18 cellular contexts compared by ENCODE assay signal in genomic region chr1:105088166-105088565, GRCh38.
DNase-seq lines count a peak whose midpoint lies in the region; ATAC-seq and TF ChIP-seq lines count a peak whose summit lies in the region.
"Had no signal": no experiment of that assay in that cellular context is flagged by ENCODE, and none has a peak within 500 bp of the region (broad histone marks: within the 10 kb centered on the region; RNA-seq: fewer than 3 reads in every experiment).

No MANE protein-coding gene starts in this region.

- POLR2A ChIA-PET in PC-3 (lab: Charles Lee; ENCODE audit: unreplicated experiment): no interaction called here

- no peaks in the 10 kb centered on the region for H3K27me3 ChIP-seq in PC-3 (ENCODE audit: low read length)
- H3K27me3 ChIP-seq in RWPE2 (ENCODE audit: insufficient read depth, poor library complexity, severe bottlenecking): no peaks in the 10 kb centered on the region
- H3K27me3 ChIP-seq: BE2C, BLaER1 had no signal

- peaks cover 23% of the 10 kb centered on the region for H3K4me1 ChIP-seq in PC-3 (ENCODE audit: insufficient read depth, low read length)
- peaks cover 14% of the 10 kb centered on the region for H3K4me1 ChIP-seq in RWPE2 (ENCODE audit: insufficient read depth, poor library complexity, severe bottlenecking)
- H3K4me1 ChIP-seq: BE2C, BLaER1, Caco-2 had no signal

- no TSS peak for BruUV-seq in PC-3 (replicated peaks; lab: Mats Ljungman, UMichigan)

- DNase-seq in PC-3: peak; percentile 52
- no peak for DNase-seq in RWPE2 (ENCODE audit: low spot score)
- DNase-seq in epithelial cell of esophagus (ENCODE audit: low read depth): peak; percentile 44
- DNase-seq in NCI-H1417 (lab: John Stamatoyannopoulos, UW): no peak
- DNase-seq in NCI-H345 (lab: John Stamatoyannopoulos, UW): no peak
- DNase-seq: 8988T; ACHN; BE2C; C1 segment of cervical spinal cord; Caco-2; CD4-positive, alpha-beta T cell; CD8-positive, alpha-beta T cell; DMS79 treated with DMSO at 0.1 percent for 48 hours; GF-D8 had no signal

- 0 out of 2 replicates have a peak overlapping the region, but pooled peaks have one; percentile 29 for H3K4me3 ChIP-seq in PC-3 (ENCODE audit: low read length)
- no peak overlapping the region for H3K4me3 ChIP-seq in RWPE2 (ENCODE audit: severe bottlenecking)
- H3K4me3 ChIP-seq in epithelial cell of esophagus (ENCODE audit: low read length): no peak overlapping the region
- H3K4me3 ChIP-seq: BLaER1 had no signal

- H3K9ac ChIP-seq in PC-3 (ENCODE audit: low read length): peak overlapping the region; percentile 60
- H3K9ac ChIP-seq: BLaER1 had no signal

- CTCF ChIA-PET in PC-3 (lab: Charles Lee): no interaction called here

- peak overlapping the region; percentile 51 for H3K4me2 ChIP-seq in PC-3 (ENCODE audit: low read length)
- H3K4me2 ChIP-seq: BLaER1 had no signal

- H3K36me3 ChIP-seq in PC-3 (ENCODE audit: low read depth, low read length): no peaks in the 10 kb centered on the region
- H3K36me3 ChIP-seq in RWPE2 (ENCODE audit: low read depth): no peaks in the 10 kb centered on the region
- H3K36me3 ChIP-seq: BE2C, BLaER1 had no signal

- peak; percentile 9; the same call in 1 of the 2 replicates for ATAC-seq in PC-3
- ATAC-seq in RWPE2 (ENCODE audit: low read depth): no peak
- ATAC-seq in GM21360 (IDR thresholded peaks at IDR 0.05; ENCODE audit: unreplicated experiment): no peak
- ATAC-seq in HG03565 (IDR thresholded peaks at IDR 0.05; ENCODE audit: unreplicated experiment): no peak
- ATAC-seq: CD8-positive, alpha-beta T cell had no signal

- H2AFZ ChIP-seq in PC-3 (ENCODE audit: low read length): no peak overlapping the region

- intact Hi-C loops in PC-3 (cut with micrococcal nuclease): loop anchor here (5.0 kb wide), 1 partner anchor 136 kb away; no protein-coding TSS in a partner anchor

- no peaks in the 10 kb centered on the region for H3F3A ChIP-seq in PC-3 (ENCODE audit: low read length, unreplicated experiment)

- H3K9me2 ChIP-seq in PC-3 (replicated peaks; ENCODE audit: low read length): no peaks in the 10 kb centered on the region

- H3K9me3 ChIP-seq in PC-3 (ENCODE audit: low read length) (no peaks in the 10 kb centered on the region), RWPE2 (ENCODE audit: severe bottlenecking) (no peaks in the 10 kb centered on the region)
- H3K9me3 ChIP-seq: BE2C, BLaER1, Caco-2 had no signal

- H4K20me1 ChIP-seq in PC-3 (ENCODE audit: low read length): no peaks in the 10 kb centered on the region
- H4K20me1 ChIP-seq: BLaER1 had no signal

- no peaks in the 10 kb centered on the region for H3K79me2 ChIP-seq in PC-3 (ENCODE audit: low read length)

- TF ChIP-seq CTCF in 22Rv1 (IDR thresholded peaks at IDR 0.05): no peak
- TF ChIP-seq CTCF in PC-3 (conservative IDR thresholded peaks at IDR 0.05; ENCODE audit: low read depth, low read length): no peak
- TF ChIP-seq CTCF in RWPE2 (IDR thresholded peaks at IDR 0.05; ENCODE audit: poor library complexity, severe bottlenecking): no peak
- TF ChIP-seq CTCF in epithelial cell of esophagus (IDR thresholded peaks at IDR 0.05; ENCODE audit: insufficient read depth, low read depth, low read length, missing control alignments): no peak

- H3K27ac ChIP-seq in 22Rv1 (peak overlapping the region; percentile 45; the same call in 1 of the 2 replicates), PC-3 (ENCODE audit: low read length) (peak overlapping the region; percentile 90), RWPE2 (ENCODE audit: poor library complexity, severe bottlenecking) (peak overlapping the region; percentile 34)
- H3K27ac ChIP-seq: BLaER1 had no signal

Comparison
In these comparisons a context has a peak if more than half of its experiments do, and no peak if none do; other contexts are left out.
1. H3K27ac ChIP-seq: peak in every context shown above with its lines; median percentile 90 in PC-3; 45 in 22Rv1; 34 in RWPE2.
2. DNase-seq: peak in PC-3 (single experiment) and epithelial cell of esophagus (single experiment); none in RWPE2 (single experiment), NCI-H1417 (0 of 3) and NCI-H345 (single experiment).